8 cellular contexts compared by ENCODE assay signal in genomic region chr5:171322527-171322926, GRCh38. TPM values are rescaled to one million over a fixed set of nuclear protein-coding genes. Genes with fewer than 3 reads are reported as not detected.
"Had no signal": no experiment of that assay in that cellular context is flagged by ENCODE, and none has a peak within 500 bp of the region (broad histone marks: within the 10 kb centered on the region; RNA-seq: fewer than 3 reads in every experiment).

No MANE protein-coding gene starts in this region.

- FAIRE-seq: G401.6, GM12878, GM12891, GM12892, GM18507, GM19239 had no signal

- ATAC-seq: GM12878 had no signal

- H3K4me3 ChIP-seq: GM12878 had no signal

- DNase-seq: GDM1, GF-D8 had no signal

RNA-seq across cellular contexts. Expression of gene TLX3, which starts 13.5 kb away (rescaled TPM):
- polyA plus RNA-seq: GM12878 had no signal
